ENCODE assay signal across 13 cellular contexts in genomic region chr3:196163687-196164493, GRCh38. TPM values are rescaled to one million over a fixed set of nuclear protein-coding genes. Genes with fewer than 3 reads are reported as not detected.
DNase-seq lines count a peak whose midpoint lies in the region; ATAC-seq and TF ChIP-seq lines count a peak whose summit lies in the region.
"Had no signal": no experiment of that assay in that cellular context is flagged by ENCODE, and none has a peak within 500 bp of the region (broad histone marks: within the 10 kb centered on the region; RNA-seq: fewer than 3 reads in every experiment).

No MANE protein-coding gene starts in this region.

- peak; percentile 52 to 60 for DNase-seq in SJCRH30
- DNase-seq in left ventricle myocardium inferior: peak; percentile 46
- DNase-seq in retinal pigment epithelial cell (ENCODE audit: low read depth): peak; percentile 44
- no peak for DNase-seq in SW 1271 (lab: John Stamatoyannopoulos, UW)
- DNase-seq in OCI-M2 (lab: John Stamatoyannopoulos, UW; ENCODE audit: unreplicated experiment): no peak
- DNase-seq: amniotic stem cell; CD4-positive, alpha-beta T cell; NCI-H187; occipital lobe had no signal

- H3K36me3 ChIP-seq in SJCRH30: no peaks in the 10 kb centered on the region
- no peaks in the 10 kb centered on the region for H3K36me3 ChIP-seq in left ventricle myocardium inferior

- peaks cover 3% of the 10 kb centered on the region; the same call in 1 of the 2 replicates for H3K4me1 ChIP-seq in SJCRH30
- H3K4me1 ChIP-seq in left ventricle myocardium inferior: peaks cover 15% of the 10 kb centered on the region

- H3K27ac ChIP-seq in SJCRH30: no peak overlapping the region
- peak overlapping the region; percentile 74 for H3K27ac ChIP-seq in left ventricle myocardium inferior (replicated peaks)

- no peaks in the 10 kb centered on the region for H3K27me3 ChIP-seq in SJCRH30
- no peaks in the 10 kb centered on the region for H3K27me3 ChIP-seq in left ventricle myocardium inferior (ENCODE audit: low read depth)

- intact Hi-C loops in left ventricle myocardium inferior (cut with micrococcal nuclease): no loop called here

- H3K4me3 ChIP-seq in SJCRH30 (no peak overlapping the region), left ventricle myocardium inferior (peak overlapping the region; percentile 60), retinal pigment epithelial cell (ENCODE audit: low read length) (no peak overlapping the region)

- TF ChIP-seq EP300 in Ishikawa (IDR thresholded peaks at IDR 0.05; ENCODE audit: borderline replicate concordance): no peak

- H3K9me3 ChIP-seq in SJCRH30 (replicated peaks): no peaks in the 10 kb centered on the region
- H3K9me3 ChIP-seq in left ventricle myocardium inferior (replicated peaks): no peaks in the 10 kb centered on the region

- TF ChIP-seq RAD21 in Ishikawa (IDR thresholded peaks at IDR 0.05; ENCODE audit: low read depth): no peak

- no peak for TF ChIP-seq CTCF in left ventricle myocardium inferior (IDR thresholded peaks at IDR 0.05; ENCODE audit: borderline replicate concordance)
- no peak for TF ChIP-seq CTCF in retinal pigment epithelial cell (conservative IDR thresholded peaks at IDR 0.05; ENCODE audit: low read depth, low read length)

- ATAC-seq in GM21528 (IDR thresholded peaks at IDR 0.05; ENCODE audit: low FRiP score, unreplicated experiment) (no peak), HG03354 (IDR thresholded peaks at IDR 0.05; ENCODE audit: poor library complexity, severe bottlenecking, unreplicated experiment) (no peak)

TF ChIP-seq in Ishikawa, 13 proteins besides CTCF, POLR2A, EP300 and RAD21:
- TF ChIP-seq EGR1 (IDR thresholded peaks at IDR 0.05) (no peak), CEBPB (IDR thresholded peaks at IDR 0.05) (0 out of 2 replicates have a peak, but pooled peaks have one; percentile 9), CREB1 (IDR thresholded peaks at IDR 0.05; ENCODE audit: low read depth) (no peak), REST (IDR thresholded peaks at IDR 0.05; ENCODE audit: low read depth) (no peak), TEAD4 (IDR thresholded peaks at IDR 0.05) (no peak)
- TF ChIP-seq, protein P1, sequence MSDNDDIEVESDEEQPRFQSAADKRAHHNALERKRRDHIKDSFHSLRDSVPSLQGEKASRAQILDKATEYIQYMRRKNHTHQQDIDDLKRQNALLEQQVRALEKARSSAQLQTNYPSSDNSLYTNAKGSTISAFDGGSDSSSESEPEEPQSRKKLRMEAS (IDR thresholded peaks at IDR 0.05): peak; percentile 45; the same call in 1 of the 2 replicates
TF ChIP-seq in Ishikawa: peak in this region for 2.

RNA-seq across cellular contexts. Expression of gene ZDHHC19, which starts 47.3 kb away (rescaled TPM):
- total RNA-seq in SJCRH30 (2014; rRNA removed; shearing (Covaris generic)): not detected in 2 replicates
- not detected for total RNA-seq in left ventricle myocardium inferior
- total RNA-seq: CD4-positive, alpha-beta T cell; glomerular endothelial cell; occipital lobe had no signal

RNA-seq across cellular contexts. Expression of gene SLC51A, which starts 52.4 kb away (rescaled TPM):
- not detected in 2 replicates for total RNA-seq in SJCRH30 (2014; rRNA removed; shearing (Covaris generic))
- total RNA-seq in left ventricle myocardium inferior: not detected
- total RNA-seq: CD4-positive, alpha-beta T cell; glomerular endothelial cell; occipital lobe had no signal

Comparison
In these comparisons a context has a peak if more than half of its experiments do, and no peak if none do; other contexts are left out.
1. DNase-seq: peak in SJCRH30 (2 of 2), left ventricle myocardium inferior (single experiment) and retinal pigment epithelial cell (single experiment); none in SW 1271 (0 of 2) and OCI-M2 (single experiment).